17 cellular contexts compared by ENCODE assay signal in genomic region chr1:10726355-10726754, GRCh38.
DNase-seq lines count a peak whose midpoint lies in the region; ATAC-seq and TF ChIP-seq lines count a peak whose summit lies in the region.
"Had no signal": no experiment of that assay in that cellular context is flagged by ENCODE, and none has a peak within 500 bp of the region (broad histone marks: within the 10 kb centered on the region; RNA-seq: fewer than 3 reads in every experiment).

No MANE protein-coding gene starts in this region.

- no peaks in the 10 kb centered on the region for H3K36me3 Mint-ChIP-seq in progenitor cell of endocrine pancreas (ENCODE audit: insufficient read depth)
- H3K36me3 Mint-ChIP-seq: activated naive CD4-positive, alpha-beta T cell treated with anti-CD3 and anti-CD28 coated beads, Interleukin-2, amount 50 U/mL, for 24 hours; CD8-positive, alpha-beta T cell had no signal

- TF ChIP-seq POLR2A in body of pancreas (IDR thresholded peaks at IDR 0.05) (no peak), prostate gland (IDR thresholded peaks at IDR 0.05) (no peak)

- H3K4me1 ChIP-seq in body of pancreas (peaks cover 58% of the 10 kb centered on the region), right atrium auricular region (peaks cover 0 to 73% of the 10 kb centered on the region in 2 donors), prostate gland (replicated peaks) (peaks cover 65% of the 10 kb centered on the region)

- peaks cover 17% of the 10 kb centered on the region for H3K4me1 Mint-ChIP-seq in progenitor cell of endocrine pancreas (ENCODE audit: low read depth)
- H3K4me1 Mint-ChIP-seq: activated naive CD4-positive, alpha-beta T cell treated with anti-CD3 and anti-CD28 coated beads, Interleukin-2, amount 50 U/mL, for 24 hours had no signal

- H3K27ac ChIP-seq in C4-2B: peak overlapping the region; percentile 92
- H3K27ac ChIP-seq in body of pancreas: peak overlapping the region; percentile 74 to 92 (median 86)
- peak overlapping the region; percentile 89 to 98 for H3K27ac ChIP-seq in right atrium auricular region
- peak overlapping the region; percentile 85 to 89 for H3K27ac ChIP-seq in prostate gland
- H3K27ac ChIP-seq: HL-60, ovary had no signal

- no peaks in the 10 kb centered on the region for H3K9me3 Mint-ChIP-seq in progenitor cell of endocrine pancreas (ENCODE audit: low read depth)
- H3K9me3 Mint-ChIP-seq: activated naive CD4-positive, alpha-beta T cell treated with anti-CD3 and anti-CD28 coated beads, Interleukin-2, amount 50 U/mL, for 24 hours; CD8-positive, alpha-beta T cell had no signal

- no peak overlapping the region for H3K4me3 Mint-ChIP-seq in progenitor cell of endocrine pancreas (ENCODE audit: low read depth)
- H3K4me3 Mint-ChIP-seq: activated naive CD4-positive, alpha-beta T cell treated with anti-CD3 and anti-CD28 coated beads, Interleukin-2, amount 50 U/mL, for 24 hours; CD8-positive, alpha-beta T cell had no signal

- DNase-seq in body of pancreas (peak; percentile 68 to 84 (median 80)), right atrium auricular region (ENCODE audit: low spot score) (no peak), prostate gland (ENCODE audit: low spot score) (peak; percentile 88), NCI-H446 treated with DMSO at 0.1 percent for 48 hours (lab: John Stamatoyannopoulos, UW) (no peak), progenitor cell of endocrine pancreas (ENCODE audit: low spot score, unreplicated experiment) (no peak)
- DNase-seq: activated CD4-positive, alpha-beta T cell treated with anti-CD3 and anti-CD28 coated beads for 1 hour; CD8-positive, alpha-beta T cell; effector memory CD4-positive, alpha-beta T cell; HCEC 1CT; mucosa of descending colon; NCI-H187; ovary had no signal

- no peaks in the 10 kb centered on the region for H3K36me3 ChIP-seq in body of pancreas (replicated peaks in 1 of 2; ENCODE audit: insufficient read depth in 1 of 2, low read depth in 2 of 2)
- H3K36me3 ChIP-seq in right atrium auricular region: no peaks in the 10 kb centered on the region
- H3K36me3 ChIP-seq in prostate gland: no peaks in the 10 kb centered on the region
- H3K36me3 ChIP-seq: ovary had no signal

- no peak overlapping the region for H3K4me3 ChIP-seq in body of pancreas
- H3K4me3 ChIP-seq in right atrium auricular region: no peak overlapping the region
- H3K4me3 ChIP-seq in prostate gland: no peak overlapping the region
- H3K4me3 ChIP-seq: mucosa of descending colon, ovary had no signal

- intact Hi-C loops in body of pancreas (cut with DNase I): no loop called here
- intact Hi-C loops in prostate gland (cut with DNase I): no loop called here

- H3K9me3 ChIP-seq in body of pancreas (no peaks in the 10 kb centered on the region), right atrium auricular region (no peaks in the 10 kb centered on the region), prostate gland (no peaks in the 10 kb centered on the region)
- H3K9me3 ChIP-seq: mucosa of descending colon, ovary had no signal

- no peak overlapping the region for H3K27ac Mint-ChIP-seq in progenitor cell of endocrine pancreas
- H3K27ac Mint-ChIP-seq: activated naive CD4-positive, alpha-beta T cell treated with anti-CD3 and anti-CD28 coated beads, Interleukin-2, amount 50 U/mL, for 24 hours; CD8-positive, alpha-beta T cell had no signal

- 59 to 64% methylated on average over 16 to 17 of the region's 17 CpGs for WGBS in body of pancreas, 2 donors
- WGBS in prostate gland: 41% methylated on average over 9 of the region's 17 CpGs

- H3K27me3 Mint-ChIP-seq in progenitor cell of endocrine pancreas: peaks cover 6% of the 10 kb centered on the region
- H3K27me3 Mint-ChIP-seq: activated naive CD4-positive, alpha-beta T cell treated with anti-CD3 and anti-CD28 coated beads, Interleukin-2, amount 50 U/mL, for 24 hours had no signal

- no peak for TF ChIP-seq CTCF in C4-2B (conservative IDR thresholded peaks at IDR 0.05)
- TF ChIP-seq CTCF in body of pancreas (IDR thresholded peaks at IDR 0.05): no peak
- no peak for TF ChIP-seq CTCF in right atrium auricular region (IDR thresholded peaks at IDR 0.05)
- no peak for TF ChIP-seq CTCF in prostate gland (IDR thresholded peaks at IDR 0.05)
- TF ChIP-seq CTCF in progenitor cell of endocrine pancreas (IDR thresholded peaks at IDR 0.05; ENCODE audit: unreplicated experiment): no peak

- H3K27me3 ChIP-seq in body of pancreas (no peaks in the 10 kb centered on the region), right atrium auricular region (no peaks in the 10 kb centered on the region), prostate gland (replicated peaks; ENCODE audit: insufficient read depth) (no peaks in the 10 kb centered on the region)
- H3K27me3 ChIP-seq: ovary had no signal

- peak; percentile 54 for ATAC-seq in body of pancreas
- no peak for ATAC-seq in GM21786 (IDR thresholded peaks at IDR 0.05; ENCODE audit: unreplicated experiment)
- no peak for ATAC-seq in GM18873 (IDR thresholded peaks at IDR 0.05; ENCODE audit: low FRiP score, unreplicated experiment)
- ATAC-seq: CD8-positive, alpha-beta T cell; mucosa of descending colon had no signal

Comparison
In these comparisons a context has a peak if more than half of its experiments do, and no peak if none do; other contexts are left out.
1. DNase-seq: peak in body of pancreas (4 of 4) and prostate gland (single experiment); none in right atrium auricular region (single experiment), NCI-H446 treated with DMSO at 0.1 percent for 48 hours (single experiment) and progenitor cell of endocrine pancreas (single experiment).
2. Peak in every context shown above with its lines, with median percentiles within 50 percentile points of each other: H3K27ac ChIP-seq.